Comparison of ENCODE assay signal across 16 cellular contexts in genomic region chr3:3817870-3818269, GRCh38. TPM values are rescaled to one million over a fixed set of nuclear protein-coding genes. Genes with fewer than 3 reads are reported as not detected.
"Had no signal": no experiment of that assay in that cellular context is flagged by ENCODE, and none has a peak within 500 bp of the region (broad histone marks: within the 10 kb centered on the region; RNA-seq: fewer than 3 reads in every experiment).

No MANE protein-coding gene starts in this region.

- H3K27ac Mint-ChIP-seq: activated CD4-positive, alpha-beta memory T cell treated with anti-CD3 and anti-CD28 coated beads for 36 hours; activated naive CD8-positive, alpha-beta T cell treated with anti-CD3 and anti-CD28 coated beads, Interleukin-2, amount 10 ng/mL, durations not matched to agents 7 days and 5 days; natural killer cell had no signal

- FAIRE-seq: bronchial epithelial cell had no signal

- H3K27me3 ChIP-seq: esophagus muscularis mucosa, right lobe of liver had no signal

- H3K9me3 Mint-ChIP-seq: activated CD4-positive, alpha-beta memory T cell treated with anti-CD3 and anti-CD28 coated beads for 36 hours; activated naive CD8-positive, alpha-beta T cell treated with anti-CD3 and anti-CD28 coated beads, Interleukin-2, amount 10 ng/mL, durations not matched to agents 7 days and 5 days; natural killer cell had no signal

- H3K4me1 ChIP-seq: esophagus muscularis mucosa, psoas muscle, right lobe of liver had no signal

- H3K27me3 Mint-ChIP-seq: activated CD4-positive, alpha-beta memory T cell treated with anti-CD3 and anti-CD28 coated beads for 36 hours; activated naive CD8-positive, alpha-beta T cell treated with anti-CD3 and anti-CD28 coated beads, Interleukin-2, amount 10 ng/mL, durations not matched to agents 7 days and 5 days had no signal

- H3K4me1 Mint-ChIP-seq: activated naive CD8-positive, alpha-beta T cell treated with anti-CD3 and anti-CD28 coated beads, Interleukin-2, amount 10 ng/mL, durations not matched to agents 7 days and 5 days; natural killer cell had no signal

- H3K9me3 ChIP-seq: esophagus muscularis mucosa, psoas muscle, right lobe of liver had no signal

- H3K27ac ChIP-seq: esophagus muscularis mucosa, psoas muscle, right lobe of liver had no signal

- H3K4me3 ChIP-seq: esophagus muscularis mucosa, lung, psoas muscle, right lobe of liver had no signal

- H3K4me3 Mint-ChIP-seq: activated CD4-positive, alpha-beta memory T cell treated with anti-CD3 and anti-CD28 coated beads for 36 hours; activated naive CD8-positive, alpha-beta T cell treated with anti-CD3 and anti-CD28 coated beads, Interleukin-2, amount 10 ng/mL, durations not matched to agents 7 days and 5 days; natural killer cell had no signal

- DNase-seq: activated CD4-positive, alpha-beta memory T cell treated with anti-CD3 and anti-CD28 coated beads for 36 hours; activated gamma-delta T cell; activated naive CD8-positive, alpha-beta T cell treated with anti-CD3 and anti-CD28 coated beads, Interleukin-2, amount 10 ng/mL, durations not matched to agents 7 days and 5 days; activated T-cell treated with anti-CD3 and anti-CD28 coated beads, Interleukin-2, amount 50 U/mL, for 48 hours; hypothalamus; natural killer cell; occipital lobe; psoas muscle; right lobe of liver; stimulated activated CD4-positive, alpha-beta T cell treated with anti-CD3 and anti-CD28 coated beads, Interleukin-2, amount 100 ng/mL, for 48 hours; stimulated activated naive CD4-positive, alpha-beta T cell treated with Interleukin-2 at 50 U/mL for 16 hours had no signal

- H3K36me3 Mint-ChIP-seq: activated CD4-positive, alpha-beta memory T cell treated with anti-CD3 and anti-CD28 coated beads for 36 hours; activated naive CD8-positive, alpha-beta T cell treated with anti-CD3 and anti-CD28 coated beads, Interleukin-2, amount 10 ng/mL, durations not matched to agents 7 days and 5 days; natural killer cell had no signal

- H3K36me3 ChIP-seq: right lobe of liver had no signal

RNA-seq across cellular contexts. Expression of gene LRRN1, which starts 18.6 kb away (rescaled TPM):
- total RNA-seq: dermis microvascular lymphatic vessel endothelial cell; T-helper 2 cell treated with Interferon-gamma antibody and Interleukin-4, amounts not matched to agents 100 ng/mL and 5 ng/mL, for 36 hours had no signal
